ENCODE assay signal across 8 cellular contexts in the genomic region with DNA sequence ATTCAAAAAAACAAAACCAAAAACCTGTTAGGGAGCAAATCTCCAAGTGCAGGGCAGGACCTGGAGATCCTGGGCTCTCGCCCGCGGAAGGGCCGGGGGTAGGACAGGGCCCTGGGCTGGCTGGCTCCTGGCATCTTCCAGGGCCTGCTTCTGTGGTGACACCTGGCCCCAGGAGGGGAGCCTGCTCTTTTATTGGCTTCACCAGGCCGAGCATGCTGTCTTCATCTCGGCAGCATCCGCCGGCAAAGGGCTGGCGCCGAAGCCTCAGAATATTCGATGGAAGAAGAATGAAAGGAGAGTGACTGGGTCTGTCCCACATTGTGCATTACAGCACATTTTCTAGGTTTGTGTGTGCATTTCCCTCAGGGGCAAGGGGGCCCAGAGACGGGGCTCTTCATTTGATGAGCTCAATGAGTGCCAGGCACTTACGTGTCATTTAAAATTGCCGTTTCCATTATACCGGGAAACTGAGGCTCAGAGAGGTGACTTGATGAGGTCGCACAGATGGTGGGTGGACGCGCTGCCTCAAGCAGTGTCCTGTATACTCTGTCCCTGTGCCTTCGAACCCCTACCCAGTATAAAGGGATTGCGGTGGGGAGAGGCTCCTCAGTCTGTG.
DNase-seq lines count a peak whose midpoint lies in the region; ATAC-seq and TF ChIP-seq lines count a peak whose summit lies in the region.

No MANE protein-coding gene starts in this region.

- peaks cover 24 to 33% (median 29%) of the 10 kb centered on the region in 10 experiments for H3K4me1 ChIP-seq in BLaER1 treated with 17β-estradiol and CSF1 and Interleukin-3, amounts not matched to agents 10 nM and 100 nM
- peaks cover 14% of the 10 kb centered on the region for H3K4me1 ChIP-seq in body of pancreas
- peaks cover 0 to 21% of the 10 kb centered on the region in 2 donors for H3K4me1 ChIP-seq in left lung
- peaks cover 11% of the 10 kb centered on the region for H3K4me1 ChIP-seq in testis

- H3K4me2 ChIP-seq in BLaER1 treated with 17β-estradiol and CSF1 and Interleukin-3, amounts not matched to agents 10 nM and 100 nM: peak overlapping the region; percentile 90 to 99 (median 94)

- H3K27me3 ChIP-seq in BLaER1 treated with 17β-estradiol and CSF1 and Interleukin-3, amounts not matched to agents 10 nM and 100 nM: no peaks in the 10 kb centered on the region
- H3K27me3 ChIP-seq in body of pancreas (no peaks in the 10 kb centered on the region), left lung (no peaks in the 10 kb centered on the region), testis (no peaks in the 10 kb centered on the region)

- intact Hi-C loops in body of pancreas (cut with DNase I) (no loop called here), left lung (cut with DNase I) (no loop called here), testis (cut with DNase I; ENCODE audit: low total_unique reads) (loop anchor here (5.0 kb wide), 1 partner anchor 71 kb away; a partner anchor contains a TSS)

- no peak for TF ChIP-seq CTCF in body of pancreas (IDR thresholded peaks at IDR 0.05)
- TF ChIP-seq CTCF in left lung (IDR thresholded peaks at IDR 0.05): no peak
- no peak for TF ChIP-seq CTCF in testis (IDR thresholded peaks at IDR 0.05)

- no peaks in the 10 kb centered on the region for H4K20me1 ChIP-seq in BLaER1 treated with 17β-estradiol and CSF1 and Interleukin-3, amounts not matched to agents 10 nM and 100 nM

- no peak for TF ChIP-seq EP300 in Ishikawa (IDR thresholded peaks at IDR 0.05; ENCODE audit: borderline replicate concordance)

- peak overlapping the region; percentile 66 to 80 (median 72) for H3K4me3 ChIP-seq in BLaER1 treated with 17β-estradiol and CSF1 and Interleukin-3, amounts not matched to agents 10 nM and 100 nM
- H3K4me3 ChIP-seq in body of pancreas (peak overlapping the region; percentile 44 to 87), left lung (peak overlapping the region; percentile 55 to 64), testis (peak overlapping the region; percentile 72 to 84)

- no peak for ATAC-seq in body of pancreas
- peak; percentile 26 for ATAC-seq in left lung
- no peak for ATAC-seq in HG03571 (IDR thresholded peaks at IDR 0.05; ENCODE audit: unreplicated experiment)

- H3K9me3 ChIP-seq in BLaER1 treated with 17β-estradiol and CSF1 and Interleukin-3, amounts not matched to agents 10 nM and 100 nM (replicated peaks in 1 of 11): no peaks in the 10 kb centered on the region
- H3K9me3 ChIP-seq in body of pancreas: no peaks in the 10 kb centered on the region
- no peaks in the 10 kb centered on the region for H3K9me3 ChIP-seq in left lung
- no peaks in the 10 kb centered on the region for H3K9me3 ChIP-seq in testis

- peak overlapping the region; percentile 98 to 100 (median 100) for H3K27ac ChIP-seq in BLaER1 treated with 17β-estradiol and CSF1 and Interleukin-3, amounts not matched to agents 10 nM and 100 nM
- peak overlapping the region; percentile 81 to 99 (median 99) for H3K27ac ChIP-seq in body of pancreas
- H3K27ac ChIP-seq in left lung: peak overlapping the region; percentile 98 to 100
- peak overlapping the region; percentile 97 for H3K27ac ChIP-seq in testis

- peaks cover 0 to 8% (median 0%) of the 10 kb centered on the region in 11 experiments; a peak in 2 of 22 replicates for H3K36me3 ChIP-seq in BLaER1 treated with 17β-estradiol and CSF1 and Interleukin-3, amounts not matched to agents 10 nM and 100 nM
- no peaks in the 10 kb centered on the region for H3K36me3 ChIP-seq in body of pancreas (replicated peaks in 1 of 2; ENCODE audit: insufficient read depth in 1 of 2, low read depth in 2 of 2)
- no peaks in the 10 kb centered on the region for H3K36me3 ChIP-seq in left lung
- H3K36me3 ChIP-seq in testis (ENCODE audit: low read depth, missing control alignments): no peaks in the 10 kb centered on the region

- no peak for TF ChIP-seq RAD21 in Ishikawa (IDR thresholded peaks at IDR 0.05; ENCODE audit: low read depth)

- DNase-seq in body of pancreas (peak; percentile 3 to 22 (median 16)), left lung (peak; percentile 40 to 79), testis (peak; percentile 32), activated gamma-delta T cell (lab: John Stamatoyannopoulos, UW) (no peak), NCI-H2081 treated with DMSO at 0.1 percent for 48 hours (lab: John Stamatoyannopoulos, UW) (no peak)

- TF ChIP-seq POLR2A in body of pancreas (IDR thresholded peaks at IDR 0.05) (no peak), testis (IDR thresholded peaks at IDR 0.05) (no peak)

- peak overlapping the region; percentile 95 to 100 (median 99) for H3K9ac ChIP-seq in BLaER1 treated with 17β-estradiol and CSF1 and Interleukin-3, amounts not matched to agents 10 nM and 100 nM

- 25 to 32% methylated on average over 6 to 19 of the region's 20 CpGs for WGBS in body of pancreas, 2 donors
- 16 to 37% methylated on average over 10 to 20 of the region's 20 CpGs for WGBS in testis, 2 donors

TF ChIP-seq in Ishikawa, 13 proteins besides CTCF, POLR2A, EP300 and RAD21:
- TF ChIP-seq, protein P1, sequence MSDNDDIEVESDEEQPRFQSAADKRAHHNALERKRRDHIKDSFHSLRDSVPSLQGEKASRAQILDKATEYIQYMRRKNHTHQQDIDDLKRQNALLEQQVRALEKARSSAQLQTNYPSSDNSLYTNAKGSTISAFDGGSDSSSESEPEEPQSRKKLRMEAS (IDR thresholded peaks at IDR 0.05): 0 out of 2 replicates have a peak, but pooled peaks have one; percentile 1
- TF ChIP-seq, protein P2, sequence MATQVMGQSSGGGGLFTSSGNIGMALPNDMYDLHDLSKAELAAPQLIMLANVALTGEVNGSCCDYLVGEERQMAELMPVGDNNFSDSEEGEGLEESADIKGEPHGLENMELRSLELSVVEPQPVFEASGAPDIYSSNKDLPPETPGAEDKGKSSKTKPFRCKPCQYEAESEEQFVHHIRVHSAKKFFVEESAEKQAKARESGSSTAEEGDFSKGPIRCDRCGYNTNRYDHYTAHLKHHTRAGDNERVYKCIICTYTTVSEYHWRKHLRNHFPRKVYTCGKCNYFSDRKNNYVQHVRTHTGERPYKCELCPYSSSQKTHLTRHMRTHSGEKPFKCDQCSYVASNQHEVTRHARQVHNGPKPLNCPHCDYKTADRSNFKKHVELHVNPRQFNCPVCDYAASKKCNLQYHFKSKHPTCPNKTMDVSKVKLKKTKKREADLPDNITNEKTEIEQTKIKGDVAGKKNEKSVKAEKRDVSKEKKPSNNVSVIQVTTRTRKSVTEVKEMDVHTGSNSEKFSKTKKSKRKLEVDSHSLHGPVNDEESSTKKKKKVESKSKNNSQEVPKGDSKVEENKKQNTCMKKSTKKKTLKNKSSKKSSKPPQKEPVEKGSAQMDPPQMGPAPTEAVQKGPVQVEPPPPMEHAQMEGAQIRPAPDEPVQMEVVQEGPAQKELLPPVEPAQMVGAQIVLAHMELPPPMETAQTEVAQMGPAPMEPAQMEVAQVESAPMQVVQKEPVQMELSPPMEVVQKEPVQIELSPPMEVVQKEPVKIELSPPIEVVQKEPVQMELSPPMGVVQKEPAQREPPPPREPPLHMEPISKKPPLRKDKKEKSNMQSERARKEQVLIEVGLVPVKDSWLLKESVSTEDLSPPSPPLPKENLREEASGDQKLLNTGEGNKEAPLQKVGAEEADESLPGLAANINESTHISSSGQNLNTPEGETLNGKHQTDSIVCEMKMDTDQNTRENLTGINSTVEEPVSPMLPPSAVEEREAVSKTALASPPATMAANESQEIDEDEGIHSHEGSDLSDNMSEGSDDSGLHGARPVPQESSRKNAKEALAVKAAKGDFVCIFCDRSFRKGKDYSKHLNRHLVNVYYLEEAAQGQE (IDR thresholded peaks at IDR 0.05; ENCODE audit: low read depth): no peak

Comparison
In these comparisons a context has a peak if more than half of its experiments do, and no peak if none do; other contexts are left out.
1. DNase-seq: peak in body of pancreas (4 of 4), left lung (2 of 2) and testis (single experiment); none in activated gamma-delta T cell (single experiment) and NCI-H2081 treated with DMSO at 0.1 percent for 48 hours (single experiment).
2. Peak in every context shown above with its lines, with median percentiles within 50 percentile points of each other: H3K27ac ChIP-seq and H3K4me3 ChIP-seq.